In the genomic region with DNA sequence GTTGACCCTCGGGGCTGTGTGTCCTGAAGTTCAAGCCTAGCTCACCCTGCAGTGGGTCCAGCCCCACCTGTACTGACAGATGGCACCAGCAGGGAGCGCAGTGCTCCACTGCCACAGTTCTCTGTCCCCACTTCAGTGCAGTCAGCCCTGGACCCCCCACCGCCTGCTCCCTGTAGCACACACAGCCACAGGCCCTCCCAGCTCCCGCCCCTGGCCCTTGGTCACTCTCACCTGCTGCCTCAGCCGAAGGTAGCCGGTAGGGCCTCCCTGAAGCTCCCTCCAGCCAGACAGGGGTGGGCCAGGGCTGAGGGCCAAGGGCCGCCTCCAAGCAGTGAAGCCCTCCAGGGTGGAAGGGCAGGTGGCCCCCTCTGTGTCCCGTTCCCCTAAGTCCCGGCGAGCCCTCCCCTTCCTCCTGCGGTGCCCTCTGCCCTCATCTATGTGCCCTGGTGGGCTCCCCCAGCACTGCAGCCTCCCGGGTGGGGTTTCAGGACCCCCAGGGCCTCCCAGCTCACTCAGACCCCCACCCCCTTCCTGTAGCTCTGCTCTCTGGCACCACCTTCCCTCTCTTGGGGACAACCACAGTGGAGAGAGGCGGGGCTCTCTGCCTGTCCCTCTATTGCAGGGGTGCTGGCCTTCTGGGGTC, we compare ENCODE assay signal across 2 cellular contexts.
TF ChIP-seq lines count a peak whose summit lies in the region.

No MANE protein-coding gene starts in this region.

TF ChIP-seq in A549, 52 proteins besides CTCF, POLR2A, EP300 and RAD21 (continued from another document):
- TF ChIP-seq CHD2 (IDR thresholded peaks at IDR 0.05; ENCODE audit: low read length, partially characterized antibody) (no peak), SMC3 (IDR thresholded peaks at IDR 0.05) (0 out of 3 replicates have a peak, but pooled peaks have one; percentile 32)

TF ChIP-seq in SK-N-SH treated with all-trans-retinoic acid at 6 μM for 48 hours, 23 proteins besides CTCF, POLR2A, EP300 and RAD21 (continued from another document):
- TF ChIP-seq ZFP3 (CRISPR knock-in tag; IDR thresholded peaks at IDR 0.05) (no peak), POU6F1 (CRISPR knock-in tag; IDR thresholded peaks at IDR 0.05; ENCODE audit: borderline replicate concordance, low read depth) (no peak), SNAI2 (CRISPR knock-in tag; IDR thresholded peaks at IDR 0.05) (no peak), ESRRG (CRISPR knock-in tag; IDR thresholded peaks at IDR 0.05) (no peak), CSDC2 (CRISPR knock-in tag; IDR thresholded peaks at IDR 0.05) (no peak), ZNF8 (CRISPR knock-in tag; IDR thresholded peaks at IDR 0.05) (no peak)
